Comparison of ENCODE assay signal across 2 cellular contexts in the genomic region with DNA sequence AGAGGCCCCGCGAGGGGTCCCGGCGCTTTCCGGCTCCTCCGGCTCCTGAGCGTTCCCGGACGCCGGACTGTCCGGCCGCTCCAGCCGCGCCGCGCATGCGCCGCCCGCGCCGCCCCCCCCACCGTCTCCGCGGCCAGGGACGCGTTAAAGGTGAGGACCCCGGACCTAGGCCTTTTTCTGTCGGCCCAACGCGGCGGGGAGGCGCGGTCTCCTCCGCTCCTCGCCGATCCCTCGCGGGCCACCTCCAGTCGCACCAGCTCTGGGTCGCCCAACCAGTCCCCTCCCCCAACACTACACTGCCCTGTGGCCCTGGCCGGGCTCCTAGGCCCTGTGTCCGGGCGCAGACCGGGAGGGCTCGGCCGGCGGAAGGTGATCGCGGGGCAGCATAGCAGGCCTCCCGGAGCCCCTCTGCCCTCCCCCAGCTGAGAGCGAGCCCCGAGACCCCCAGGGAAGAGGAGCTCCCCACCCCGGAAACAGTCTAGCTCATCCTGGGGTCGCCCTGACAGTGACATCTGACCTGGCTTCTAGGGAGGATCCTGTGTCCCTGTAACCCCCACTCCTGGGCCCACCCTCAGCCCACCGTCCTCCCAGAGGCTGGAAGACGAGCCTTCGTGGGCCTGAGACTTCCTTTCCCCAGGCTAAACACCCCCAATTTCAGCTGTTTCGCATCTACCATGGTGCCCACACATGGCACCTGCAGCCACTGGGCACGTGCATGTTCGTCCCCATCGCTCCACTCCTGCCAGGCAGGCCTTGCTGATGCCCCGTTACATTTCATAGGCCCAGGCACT.
TF ChIP-seq lines count a peak whose summit lies in the region.

No MANE protein-coding gene starts in this region.

TF ChIP-seq in A549, 52 proteins besides CTCF, POLR2A, EP300 and RAD21:
- TF ChIP-seq PHF8 (IDR thresholded peaks at IDR 0.05; ENCODE audit: borderline replicate concordance, low read depth), result peak; percentile 71; the same call in 1 of the 2 replicates
- TF ChIP-seq, protein P1, sequence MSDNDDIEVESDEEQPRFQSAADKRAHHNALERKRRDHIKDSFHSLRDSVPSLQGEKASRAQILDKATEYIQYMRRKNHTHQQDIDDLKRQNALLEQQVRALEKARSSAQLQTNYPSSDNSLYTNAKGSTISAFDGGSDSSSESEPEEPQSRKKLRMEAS (IDR thresholded peaks at IDR 0.05), result peak; percentile 54; the same call in 1 of the 2 replicates
- TF ChIP-seq, protein P2, sequence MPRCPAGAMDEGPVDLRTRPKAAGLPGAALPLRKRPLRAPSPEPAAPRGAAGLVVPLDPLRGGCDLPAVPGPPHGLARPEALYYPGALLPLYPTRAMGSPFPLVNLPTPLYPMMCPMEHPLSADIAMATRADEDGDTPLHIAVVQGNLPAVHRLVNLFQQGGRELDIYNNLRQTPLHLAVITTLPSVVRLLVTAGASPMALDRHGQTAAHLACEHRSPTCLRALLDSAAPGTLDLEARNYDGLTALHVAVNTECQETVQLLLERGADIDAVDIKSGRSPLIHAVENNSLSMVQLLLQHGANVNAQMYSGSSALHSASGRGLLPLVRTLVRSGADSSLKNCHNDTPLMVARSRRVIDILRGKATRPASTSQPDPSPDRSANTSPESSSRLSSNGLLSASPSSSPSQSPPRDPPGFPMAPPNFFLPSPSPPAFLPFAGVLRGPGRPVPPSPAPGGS (IDR thresholded peaks at IDR 0.05), result peak; percentile 70; the same call in 1 of the 3 replicates
- TF ChIP-seq, protein P3, sequence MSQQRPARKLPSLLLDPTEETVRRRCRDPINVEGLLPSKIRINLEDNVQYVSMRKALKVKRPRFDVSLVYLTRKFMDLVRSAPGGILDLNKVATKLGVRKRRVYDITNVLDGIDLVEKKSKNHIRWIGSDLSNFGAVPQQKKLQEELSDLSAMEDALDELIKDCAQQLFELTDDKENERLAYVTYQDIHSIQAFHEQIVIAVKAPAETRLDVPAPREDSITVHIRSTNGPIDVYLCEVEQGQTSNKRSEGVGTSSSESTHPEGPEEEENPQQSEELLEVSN (IDR thresholded peaks at IDR 0.05; ENCODE audit: borderline replicate concordance, low read depth), result peak; percentile 41; the same call in 1 of the 2 replicates
- no peak for TF ChIP-seq CBX8 (IDR thresholded peaks at IDR 0.05)
- TF ChIP-seq FOSL2 (IDR thresholded peaks at IDR 0.05), result no peak
- TF ChIP-seq FOSL2 (CRISPR knock-in tag; IDR thresholded peaks at IDR 0.05), result no peak
- no peak for TF ChIP-seq RNF2 (IDR thresholded peaks at IDR 0.05; ENCODE audit: borderline replicate concordance, low read depth)
- peak in 1 of 2 experiments; percentile 52; a peak in 3 of 5 replicates for TF ChIP-seq JUN (IDR thresholded peaks at IDR 0.05)

TF ChIP-seq in HCT116, 20 proteins besides CTCF, POLR2A, EP300 and RAD21 (continued from another document):
- TF ChIP-seq, protein P4, sequence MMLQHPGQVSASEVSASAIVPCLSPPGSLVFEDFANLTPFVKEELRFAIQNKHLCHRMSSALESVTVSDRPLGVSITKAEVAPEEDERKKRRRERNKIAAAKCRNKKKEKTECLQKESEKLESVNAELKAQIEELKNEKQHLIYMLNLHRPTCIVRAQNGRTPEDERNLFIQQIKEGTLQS (IDR thresholded peaks at IDR 0.05), result no peak
- TF ChIP-seq CEBPB (IDR thresholded peaks at IDR 0.05; ENCODE audit: low read depth) (no peak), YY1 (IDR thresholded peaks at IDR 0.05; ENCODE audit: extremely low read depth, insufficient replicate concordance, low read depth, low read length) (no peak), EZH2phosphoT487 (IDR thresholded peaks at IDR 0.05; ENCODE audit: borderline replicate concordance) (no peak), POLR2AphosphoS5 (IDR thresholded peaks at IDR 0.05; ENCODE audit: low read depth, low read length) (peak; percentile 75), ZFX (IDR thresholded peaks at IDR 0.05) (peak; percentile 82; the same call in 1 of the 2 replicates), ELF1 (IDR thresholded peaks at IDR 0.05; ENCODE audit: borderline replicate concordance, low read depth) (no peak)
- TF ChIP-seq, protein P5, sequence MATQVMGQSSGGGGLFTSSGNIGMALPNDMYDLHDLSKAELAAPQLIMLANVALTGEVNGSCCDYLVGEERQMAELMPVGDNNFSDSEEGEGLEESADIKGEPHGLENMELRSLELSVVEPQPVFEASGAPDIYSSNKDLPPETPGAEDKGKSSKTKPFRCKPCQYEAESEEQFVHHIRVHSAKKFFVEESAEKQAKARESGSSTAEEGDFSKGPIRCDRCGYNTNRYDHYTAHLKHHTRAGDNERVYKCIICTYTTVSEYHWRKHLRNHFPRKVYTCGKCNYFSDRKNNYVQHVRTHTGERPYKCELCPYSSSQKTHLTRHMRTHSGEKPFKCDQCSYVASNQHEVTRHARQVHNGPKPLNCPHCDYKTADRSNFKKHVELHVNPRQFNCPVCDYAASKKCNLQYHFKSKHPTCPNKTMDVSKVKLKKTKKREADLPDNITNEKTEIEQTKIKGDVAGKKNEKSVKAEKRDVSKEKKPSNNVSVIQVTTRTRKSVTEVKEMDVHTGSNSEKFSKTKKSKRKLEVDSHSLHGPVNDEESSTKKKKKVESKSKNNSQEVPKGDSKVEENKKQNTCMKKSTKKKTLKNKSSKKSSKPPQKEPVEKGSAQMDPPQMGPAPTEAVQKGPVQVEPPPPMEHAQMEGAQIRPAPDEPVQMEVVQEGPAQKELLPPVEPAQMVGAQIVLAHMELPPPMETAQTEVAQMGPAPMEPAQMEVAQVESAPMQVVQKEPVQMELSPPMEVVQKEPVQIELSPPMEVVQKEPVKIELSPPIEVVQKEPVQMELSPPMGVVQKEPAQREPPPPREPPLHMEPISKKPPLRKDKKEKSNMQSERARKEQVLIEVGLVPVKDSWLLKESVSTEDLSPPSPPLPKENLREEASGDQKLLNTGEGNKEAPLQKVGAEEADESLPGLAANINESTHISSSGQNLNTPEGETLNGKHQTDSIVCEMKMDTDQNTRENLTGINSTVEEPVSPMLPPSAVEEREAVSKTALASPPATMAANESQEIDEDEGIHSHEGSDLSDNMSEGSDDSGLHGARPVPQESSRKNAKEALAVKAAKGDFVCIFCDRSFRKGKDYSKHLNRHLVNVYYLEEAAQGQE (IDR thresholded peaks at IDR 0.05; ENCODE audit: low read depth), result no peak
